In genomic region chr11:61864814-61865775, GRCh38 we compare ENCODE assay signal across 18 cellular contexts. TPM values are rescaled to one million over a fixed set of nuclear protein-coding genes. Genes with fewer than 3 reads are reported as not detected.
"Had no signal": no experiment of that assay in that cellular context is flagged by ENCODE, and none has a peak within 500 bp of the region (broad histone marks: within the 10 kb centered on the region; RNA-seq: fewer than 3 reads in every experiment).

No MANE protein-coding gene starts in this region.

- H3K27me3 ChIP-seq: cardiac muscle cell, hepatocyte, tibial nerve, vagina had no signal

- DNase-seq: activated CD4-positive, alpha-beta T cell treated with anti-CD3 and anti-CD28 coated beads, Interleukin-2, amount 50 U/mL, for 1 hour; activated gamma-delta T cell; activated naive CD8-positive, alpha-beta T cell treated with anti-CD3 and anti-CD28 coated beads for 36 hours; amygdala; effector memory CD8-positive, alpha-beta T cell; mesendoderm; naive thymus-derived CD8-positive, alpha-beta T cell; retina; stimulated activated CD4-positive, alpha-beta T cell treated with anti-CD3 and anti-CD28 coated beads, Interleukin-12 subunit alpha, Interleukin-12 subunit beta, amount 100 ng/mL, for 4 hours; stimulated activated CD4-positive, alpha-beta T cell treated with anti-CD3 and anti-CD28 coated beads, Interleukin-1b, Interleukin-23, amount 100 ng/mL, for 48 hours; stimulated activated CD8-positive, alpha-beta memory T cell treated with anti-CD3 and anti-CD28 coated beads, Interleukin-4, amount 100 ng/mL, for 48 hours; stimulated activated naive CD4-positive, alpha-beta T cell treated with Interleukin-2 at 50 U/mL for 16 hours had no signal

- H3K4me3 Mint-ChIP-seq: activated naive CD8-positive, alpha-beta T cell treated with anti-CD3 and anti-CD28 coated beads for 36 hours; effector memory CD8-positive, alpha-beta T cell; naive thymus-derived CD8-positive, alpha-beta T cell; T-helper 1 cell treated with Interleukin-12 subunit alpha and Interleukin-12 subunit beta and Interleukin-4 antibody, amounts not matched to agents 30 μg/mL and 1 μg/mL, for 36 hours had no signal

- H3K9me3 Mint-ChIP-seq: activated naive CD8-positive, alpha-beta T cell treated with anti-CD3 and anti-CD28 coated beads for 36 hours; effector memory CD8-positive, alpha-beta T cell; naive thymus-derived CD8-positive, alpha-beta T cell; T-helper 1 cell treated with Interleukin-12 subunit alpha and Interleukin-12 subunit beta and Interleukin-4 antibody, amounts not matched to agents 30 μg/mL and 1 μg/mL, for 36 hours had no signal

- H3K27ac Mint-ChIP-seq: activated naive CD8-positive, alpha-beta T cell treated with anti-CD3 and anti-CD28 coated beads for 36 hours; naive thymus-derived CD8-positive, alpha-beta T cell; T-helper 1 cell treated with Interleukin-12 subunit alpha and Interleukin-12 subunit beta and Interleukin-4 antibody, amounts not matched to agents 30 μg/mL and 1 μg/mL, for 36 hours had no signal

- H3K79me2 ChIP-seq: hepatocyte had no signal

- ATAC-seq: activated CD4-positive, CD25-positive, alpha-beta regulatory T cell treated with anti-CD3 and anti-CD28 coated beads, Interleukin-2, amount 50 U/mL, for 24 hours; effector memory CD8-positive, alpha-beta T cell; naive thymus-derived CD8-positive, alpha-beta T cell had no signal

- H3K4me2 ChIP-seq: hepatocyte had no signal

- H3K4me3 ChIP-seq: cardiac muscle cell, hepatocyte, tibial nerve, vagina had no signal

- H3K9me3 ChIP-seq: tibial nerve, vagina had no signal

- H3K27ac ChIP-seq: cardiac muscle cell, hepatocyte, vagina had no signal

- H2AFZ ChIP-seq: hepatocyte had no signal

- H3K4me1 Mint-ChIP-seq: activated naive CD8-positive, alpha-beta T cell treated with anti-CD3 and anti-CD28 coated beads for 36 hours; naive thymus-derived CD8-positive, alpha-beta T cell had no signal

- H3K36me3 Mint-ChIP-seq: naive thymus-derived CD8-positive, alpha-beta T cell had no signal

- H3K27me3 Mint-ChIP-seq: effector memory CD8-positive, alpha-beta T cell had no signal

RNA-seq across cellular contexts. Expression of gene FADS2, which starts 37.0 kb away (rescaled TPM):
- total RNA-seq: naive thymus-derived CD8-positive, alpha-beta T cell had no signal

RNA-seq across cellular contexts. Expression of gene RAB3IL1, which starts 52.3 kb away (rescaled TPM):
- total RNA-seq: activated naive CD8-positive, alpha-beta T cell treated with anti-CD3 and anti-CD28 coated beads for 36 hours had no signal
- polyA plus RNA-seq: naive thymus-derived CD8-positive, alpha-beta T cell had no signal
